ENCODE assay signal across 22 cellular contexts in the genomic region with DNA sequence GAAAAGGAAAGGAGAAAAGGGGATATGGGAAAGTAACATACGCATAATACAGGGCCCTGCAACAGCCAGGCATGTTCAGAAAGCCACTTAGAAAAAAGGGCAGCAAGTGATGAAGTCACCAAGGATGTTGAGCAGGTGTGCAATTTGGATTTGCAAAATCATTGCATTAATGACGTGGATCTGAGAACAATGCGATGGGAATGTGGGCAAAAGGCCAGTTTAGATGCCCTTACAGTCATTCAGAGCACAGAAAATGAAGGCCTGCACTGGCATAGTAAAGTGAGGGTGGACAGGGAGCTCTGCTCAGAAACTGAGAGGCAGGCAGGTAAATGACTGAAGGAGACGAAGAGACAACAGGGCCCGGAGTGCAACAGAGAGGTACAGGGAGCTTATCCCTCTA.
A peak's percentile ranks its signal among the peaks of the same experiment; 100 is the strongest.
DNase-seq lines count a peak whose midpoint lies in the region; ATAC-seq, FAIRE-seq and TF ChIP-seq lines count a peak whose summit lies in the region.
"Had no signal": no experiment of that assay in that cellular context is flagged by ENCODE, and none has a peak within 500 bp of the region (broad histone marks: within the 10 kb centered on the region; RNA-seq: fewer than 3 reads in every experiment).

No MANE protein-coding gene starts in this region.

- H3K4me2 ChIP-seq in mammary epithelial cell (ENCODE audit: insufficient read depth, low read depth, low read length) (no peak overlapping the region), keratinocyte (ENCODE audit: control insufficient read depth, extremely low read depth, insufficient read depth, low read depth, low read length) (no peak overlapping the region)
- H3K4me2 ChIP-seq: SK-N-SH had no signal

- FAIRE-seq in keratinocyte (lab: Jason Lieb, UNC): no peak

- POLR2A ChIA-PET in HEK293 (lab: Yijun Ruan, JAX): no interaction called here

- H3K27me3 ChIP-seq in mammary epithelial cell (ENCODE audit: insufficient read depth, low read length) (no peaks in the 10 kb centered on the region), keratinocyte (ENCODE audit: control insufficient read depth, extremely low read depth, insufficient read depth, low read length) (no peaks in the 10 kb centered on the region), gastrocnemius medialis (no peaks in the 10 kb centered on the region), aorta (ENCODE audit: control insufficient read depth in 1 of 2, insufficient read depth in 2 of 2, low read length in 1 of 2) (no peaks in the 10 kb centered on the region)
- H3K27me3 ChIP-seq: spleen, testis had no signal

- CTCF ChIA-PET in HEK293 (lab: Yijun Ruan, JAX) (no interaction called here), mammary epithelial cell (lab: Charles Lee; ENCODE audit: low non-redundant PET) (no interaction called here)

- H3K9me3 ChIP-seq in HEK293 (ENCODE audit: control insufficient read depth, insufficient read depth, low read depth, low read length) (no peaks in the 10 kb centered on the region), mammary epithelial cell (replicated peaks; ENCODE audit: insufficient read depth, low read length) (no peaks in the 10 kb centered on the region), keratinocyte (ENCODE audit: control insufficient read depth, low read depth, low read length) (no peaks in the 10 kb centered on the region), gastrocnemius medialis (no peaks in the 10 kb centered on the region), aorta (ENCODE audit: control insufficient read depth, low read length) (no peaks in the 10 kb centered on the region)
- H3K9me3 ChIP-seq: SK-N-SH, spleen, testis had no signal

- no peak for TF ChIP-seq POLR2A in gastrocnemius medialis (IDR thresholded peaks at IDR 0.05)

- in situ Hi-C loops in mammary epithelial cell (cut with MboI; ENCODE audit: low sequenced_read_pairs in 2 of 2) (no loop called here), gastrocnemius medialis (cut with MboI; ENCODE audit: low sequenced_read_pairs in 4 of 4) (no loop called here)

- DNase-seq in M059J (ENCODE audit: low read depth) (peak; percentile 24), mammary epithelial cell (peak; percentile 81), keratinocyte (ENCODE audit: low read depth, low spot score) (peak; percentile 41), gastrocnemius medialis (no peak), aorta (no peak)
- DNase-seq: activated CD4-positive, alpha-beta T cell treated with anti-CD3 and anti-CD28 coated beads, Interleukin-2, amount 10 ng/mL, durations not matched to agents 7 days and 5 days; CD8-positive, alpha-beta T cell; DMS153; effector memory CD4-positive, alpha-beta T cell; GF-D8; glutamatergic neuron; naive B cell; PC-3; retina; SK-N-SH; spleen; stimulated activated CD4-positive, alpha-beta T cell treated with anti-CD3 and anti-CD28 coated beads, Interleukin-4, amount 100 ng/mL, for 1 hour; stimulated activated naive CD4-positive, alpha-beta T cell; testis had no signal

- H3K79me2 ChIP-seq in mammary epithelial cell (ENCODE audit: insufficient read depth, low read length) (peaks cover 67% of the 10 kb centered on the region), keratinocyte (ENCODE audit: control insufficient read depth, insufficient read depth, low read length) (peaks cover 28% of the 10 kb centered on the region)

- no peaks in the 10 kb centered on the region for H3K9me1 ChIP-seq in keratinocyte (ENCODE audit: control insufficient read depth, extremely low read depth, insufficient read depth, low read length)

- H3K4me3 ChIP-seq in HEK293 (ENCODE audit: low read depth, low read length): no peak overlapping the region
- H3K4me3 ChIP-seq in mammary epithelial cell (replicated peaks in 1 of 3; ENCODE audit: insufficient read depth in 1 of 3, low read depth in 2 of 3, low read length in 3 of 3): no peak overlapping the region
- H3K4me3 ChIP-seq in keratinocyte (ENCODE audit: control insufficient read depth in 2 of 3, extremely low read depth in 1 of 3, insufficient read depth in 2 of 3, low read depth in 1 of 3, low read length in 3 of 3): no peak overlapping the region
- H3K4me3 ChIP-seq in gastrocnemius medialis: no peak overlapping the region
- H3K4me3 ChIP-seq in aorta (ENCODE audit: low read length in 2 of 2): no peak overlapping the region
- H3K4me3 ChIP-seq: spleen, testis had no signal

- H4K20me1 ChIP-seq in mammary epithelial cell (ENCODE audit: insufficient read depth, low read length) (peaks cover 2% of the 10 kb centered on the region), keratinocyte (ENCODE audit: control insufficient read depth, extremely low read depth, insufficient read depth, low read length) (no peaks in the 10 kb centered on the region)

- no peak overlapping the region for H2AFZ ChIP-seq in mammary epithelial cell (ENCODE audit: low read depth, low read length)
- no peak overlapping the region for H2AFZ ChIP-seq in keratinocyte (ENCODE audit: control insufficient read depth, low read length)

- H3K9ac ChIP-seq in mammary epithelial cell (ENCODE audit: insufficient read depth, low read length) (no peak overlapping the region), keratinocyte (ENCODE audit: control insufficient read depth, extremely low read depth, insufficient read depth, low read length) (no peak overlapping the region)
- H3K9ac ChIP-seq: SK-N-SH had no signal

- intact Hi-C loops in mammary epithelial cell (cut with micrococcal nuclease) (loop anchor here (2.0 kb wide), 1 partner anchor 70 kb away; no protein-coding TSS in a partner anchor), gastrocnemius medialis (cut with DNase I; ENCODE audit: low total_unique reads) (no loop called here), aorta (cut with DNase I) (no loop called here)

- TF ChIP-seq CTCF in HEK293 (tag by site-specific recombination; IDR thresholded peaks at IDR 0.05) (no peak), mammary epithelial cell (conservative IDR thresholded peaks at IDR 0.05 in 1 of 2, IDR thresholded peaks at IDR 0.05 in 1 of 2; ENCODE audit: extremely low read depth in 1 of 2, insufficient read depth in 1 of 2, low read depth in 1 of 2, low read length in 2 of 2) (no peak), keratinocyte (optimal IDR thresholded peaks at IDR 0.05 in 1 of 3, IDR thresholded peaks at IDR 0.05 in 1 of 3, conservative IDR thresholded peaks at IDR 0.05 in 1 of 3; ENCODE audit: extremely low read depth in 1 of 3, insufficient read depth in 2 of 3, low read length in 3 of 3) (no peak), gastrocnemius medialis (IDR thresholded peaks at IDR 0.05 in 4 of 5, conservative IDR thresholded peaks at IDR 0.05 in 1 of 5) (no peak)

- H3K4me1 ChIP-seq in HEK293 (ENCODE audit: control insufficient read depth, insufficient read depth, low read length) (no peaks in the 10 kb centered on the region), mammary epithelial cell (ENCODE audit: insufficient read depth, low read length) (peaks cover 7% of the 10 kb centered on the region), keratinocyte (ENCODE audit: control insufficient read depth, extremely low read depth, insufficient read depth, low read length) (peaks cover 7% of the 10 kb centered on the region), gastrocnemius medialis (no peaks in the 10 kb centered on the region), aorta (ENCODE audit: control insufficient read depth in 1 of 2, insufficient read depth in 2 of 2, low read length in 2 of 2) (peaks cover 0 to 1% of the 10 kb centered on the region in 2 donors)
- H3K4me1 ChIP-seq: spleen, testis had no signal

- ATAC-seq in gastrocnemius medialis (no peak), HG03135 (IDR thresholded peaks at IDR 0.05; ENCODE audit: unreplicated experiment) (no peak), aorta (ENCODE audit: low FRiP score) (no peak)
- ATAC-seq: activated T-helper 17 cell treated with anti-CD3 and anti-CD28 coated beads, Interleukin-2, amount 50 U/mL, for 72 hours; CD8-positive, alpha-beta T cell; PC-3 had no signal

- 50% methylated on average over 5 of the region's 5 CpGs for WGBS in mammary epithelial cell (ENCODE audit: low coverage, missing lambda C conversion rate)
- 91 to 92% methylated on average over 5 of the region's 5 CpGs for WGBS in aorta, 2 donors

- H3K36me3 ChIP-seq in HEK293 (ENCODE audit: control insufficient read depth in 2 of 2, insufficient read depth in 1 of 2, low read length in 2 of 2) (no peaks in the 10 kb centered on the region), mammary epithelial cell (ENCODE audit: insufficient read depth, low read length) (no peaks in the 10 kb centered on the region), keratinocyte (ENCODE audit: control insufficient read depth in 2 of 2, extremely low read depth in 1 of 2, insufficient read depth in 2 of 2, low read length in 2 of 2) (no peaks in the 10 kb centered on the region), gastrocnemius medialis (no peaks in the 10 kb centered on the region), aorta (ENCODE audit: control insufficient read depth in 1 of 2, insufficient read depth in 2 of 2, low read length in 1 of 2) (no peaks in the 10 kb centered on the region)
- H3K36me3 ChIP-seq: spleen had no signal

- dilution Hi-C loops in mammary epithelial cell (cut with HindIII; ENCODE audit: low sequenced_read_pairs): no loop called here
- dilution Hi-C loops in keratinocyte (cut with MboI; ENCODE audit: extremely low pct_ligation_motif_present, low sequenced_read_pairs): no loop called here

- no TSS peak for BruUV-seq in mammary epithelial cell (replicated peaks; lab: Mats Ljungman, UMichigan)

- H3K27ac ChIP-seq in HEK293 (ENCODE audit: extremely low read depth, low read depth, low read length) (no peak overlapping the region), mammary epithelial cell (ENCODE audit: insufficient read depth, low read depth, low read length) (no peak overlapping the region), keratinocyte (ENCODE audit: control insufficient read depth, insufficient read depth, low read length) (no peak overlapping the region), gastrocnemius medialis (no peak overlapping the region), aorta (ENCODE audit: low read depth in 1 of 2, low read length in 2 of 2) (no peak overlapping the region)
- H3K27ac ChIP-seq: spleen, testis had no signal

TF ChIP-seq in HEK293, 187 proteins besides CTCF, POLR2A, EP300 and RAD21:
- TF ChIP-seq, protein P1, sequence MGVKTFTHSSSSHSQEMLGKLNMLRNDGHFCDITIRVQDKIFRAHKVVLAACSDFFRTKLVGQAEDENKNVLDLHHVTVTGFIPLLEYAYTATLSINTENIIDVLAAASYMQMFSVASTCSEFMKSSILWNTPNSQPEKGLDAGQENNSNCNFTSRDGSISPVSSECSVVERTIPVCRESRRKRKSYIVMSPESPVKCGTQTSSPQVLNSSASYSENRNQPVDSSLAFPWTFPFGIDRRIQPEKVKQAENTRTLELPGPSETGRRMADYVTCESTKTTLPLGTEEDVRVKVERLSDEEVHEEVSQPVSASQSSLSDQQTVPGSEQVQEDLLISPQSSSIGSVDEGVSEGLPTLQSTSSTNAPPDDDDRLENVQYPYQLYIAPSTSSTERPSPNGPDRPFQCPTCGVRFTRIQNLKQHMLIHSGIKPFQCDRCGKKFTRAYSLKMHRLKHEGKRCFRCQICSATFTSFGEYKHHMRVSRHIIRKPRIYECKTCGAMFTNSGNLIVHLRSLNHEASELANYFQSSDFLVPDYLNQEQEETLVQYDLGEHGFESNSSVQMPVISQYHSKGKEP (tag by site-specific recombination; IDR thresholded peaks at IDR 0.05): peak; percentile 34; the same call in 1 of the 2 replicates
- TF ChIP-seq ZNF548 (tag by site-specific recombination; IDR thresholded peaks at IDR 0.05): no peak
TF ChIP-seq in HEK293: peak in this region for 1.

Comparison
In these comparisons a context has a peak if more than half of its experiments do, and no peak if none do; other contexts are left out.
1. DNase-seq: peak in M059J (single experiment), mammary epithelial cell (single experiment) and keratinocyte (single experiment); none in gastrocnemius medialis (0 of 2) and aorta (0 of 2).